In genomic region chr1:229507951-229508822, GRCh38 we compare ENCODE assay signal across 8 cellular contexts. TPM values are rescaled to one million over a fixed set of nuclear protein-coding genes. Genes with fewer than 3 reads are reported as not detected.
A peak's percentile ranks its signal among the peaks of the same experiment; 100 is the strongest.
DNase-seq lines count a peak whose midpoint lies in the region; ATAC-seq and TF ChIP-seq lines count a peak whose summit lies in the region.

Gene NUP133, minus strand, starts transcription at chr1:229508341. Its CDS starts 92 bp downstream, at chr1:229508249.

- peaks cover 13 to 14% of the 10 kb centered on the region in 2 experiments for H3K4me1 Mint-ChIP-seq in H9
- peaks cover 28% of the 10 kb centered on the region for H3K4me1 Mint-ChIP-seq in nephron progenitor cell
- peaks cover 20% of the 10 kb centered on the region for H3K4me1 Mint-ChIP-seq in stimulated activated naive CD8-positive, alpha-beta T cell treated with anti-CD3 and anti-CD28 coated beads, Interleukin-15, amount 100 ng/mL, for 72 hours

- H3K9me3 Mint-ChIP-seq in H9 (no peaks in the 10 kb centered on the region; a peak in 2 of 5 replicates), nephron progenitor cell (no peaks in the 10 kb centered on the region)
- no peaks in the 10 kb centered on the region for H3K9me3 Mint-ChIP-seq in stimulated activated naive CD8-positive, alpha-beta T cell treated with anti-CD3 and anti-CD28 coated beads, Interleukin-15, amount 100 ng/mL, for 72 hours

- peaks cover 0 to 13% (median 5%) of the 10 kb centered on the region in 3 experiments; a peak in 4 of 7 replicates for H3K36me3 Mint-ChIP-seq in H9 (ENCODE audit: insufficient read depth in 1 of 3, low read depth in 3 of 3)
- H3K36me3 Mint-ChIP-seq in nephron progenitor cell (ENCODE audit: low read depth), result peaks cover 12% of the 10 kb centered on the region

- DNase-seq in ELR (ENCODE audit: low read depth), result peak; percentile 99
- peak; percentile 98 for DNase-seq in H9
- DNase-seq in MG63, result peak; percentile 99
- DNase-seq in SHP77 treated with DMSO at 0.1 percent for 48 hours (lab: John Stamatoyannopoulos, UW), result peak; percentile 94
- peak; percentile 100 for DNase-seq in activated effector memory CD4-positive, alpha-beta T cell treated with anti-CD3 and anti-CD28 coated beads, Interleukin-2, amount 50 U/mL, for 16 hours
- DNase-seq in fibroblast of the aortic adventitia (ENCODE audit: low read depth), result peak; percentile 99
- DNase-seq in nephron progenitor cell, result peak; percentile 99
- peak; percentile 95 to 96 for DNase-seq in stimulated activated naive CD8-positive, alpha-beta T cell treated with anti-CD3 and anti-CD28 coated beads, Interleukin-15, amount 100 ng/mL, for 72 hours

- no peak within 1 kb of the TSS for H3T11ph ChIP-seq in H9 (ENCODE audit: low read length)

- peaks cover 3% of the 10 kb centered on the region for H3K23me2 ChIP-seq in H9 (ENCODE audit: insufficient read length, low read depth, low read length, poor library complexity, severe bottlenecking)

- H3K9ac ChIP-seq in H9 (ENCODE audit: extremely low read depth, insufficient read length, low read length), result peak within 1 kb of the TSS; percentile 81

- H3K27me3 Mint-ChIP-seq in H9 (ENCODE audit: low read depth), result no peaks in the 10 kb centered on the region; the same call in 1 of the 2 replicates
- peaks cover 3% of the 10 kb centered on the region for H3K27me3 Mint-ChIP-seq in nephron progenitor cell (ENCODE audit: low read depth, poor library complexity)
- H3K27me3 Mint-ChIP-seq in stimulated activated naive CD8-positive, alpha-beta T cell treated with anti-CD3 and anti-CD28 coated beads, Interleukin-15, amount 100 ng/mL, for 72 hours, result no peaks in the 10 kb centered on the region

- peak within 1 kb of the TSS; percentile 1 for H4K5ac ChIP-seq in H9 (ENCODE audit: insufficient read length, low read depth, low read length)

- H3K27ac Mint-ChIP-seq in H9 (peak within 1 kb of the TSS; percentile 93 to 97 (median 96)), nephron progenitor cell (peak within 1 kb of the TSS; percentile 95)
- peak within 1 kb of the TSS; percentile 90 to 96 for H3K27ac Mint-ChIP-seq in stimulated activated naive CD8-positive, alpha-beta T cell treated with anti-CD3 and anti-CD28 coated beads, Interleukin-15, amount 100 ng/mL, for 72 hours

- WGBS in H9 (ENCODE audit: extremely low coverage, insufficient read length, low lambda C conversion rate), result no CpG with 5 or more reads among the region's 65 CpGs

- H3K18ac ChIP-seq in H9 (ENCODE audit: insufficient read length, low read depth, low read length), result peak within 1 kb of the TSS; percentile 24

- H2AFZ ChIP-seq in H9 (ENCODE audit: low read length), result no peak within 1 kb of the TSS

- H3K79me1 ChIP-seq in H9 (ENCODE audit: insufficient read depth, low read depth, low read length, poor library complexity, severe bottlenecking), result no peaks in the 10 kb centered on the region

- H3K27me3 ChIP-seq in H9 (ENCODE audit: insufficient read depth, low read length), result no peaks in the 10 kb centered on the region
- no peaks in the 10 kb centered on the region for H3K27me3 ChIP-seq in MG63

- peaks cover 2% of the 10 kb centered on the region; the same call in 1 of the 2 replicates for H3K4me1 ChIP-seq in H9 (ENCODE audit: insufficient read depth, low read length)

- TF ChIP-seq CTCF in H9 (conservative IDR thresholded peaks at IDR 0.05) (no peak), fibroblast of the aortic adventitia (IDR thresholded peaks at IDR 0.05; ENCODE audit: insufficient read depth, low read length) (no peak), nephron progenitor cell (IDR thresholded peaks at IDR 0.05) (no peak)

- no peak within 1 kb of the TSS for H3K23ac ChIP-seq in H9 (ENCODE audit: insufficient read length, low read depth, low read length)

- no peak within 1 kb of the TSS for H4K8ac ChIP-seq in H9 (replicated peaks; ENCODE audit: insufficient read length, low read depth, low read length)

- no peak within 1 kb of the TSS for H2BK15ac ChIP-seq in H9 (ENCODE audit: low read depth, low read length)

- H3K14ac ChIP-seq in H9 (ENCODE audit: insufficient read depth, low read length), result peak within 1 kb of the TSS; percentile 42; the same call in 1 of the 2 replicates

- peaks cover 4% of the 10 kb centered on the region; the same call in 1 of the 2 replicates for H3K79me2 ChIP-seq in H9 (ENCODE audit: insufficient read depth, low read length)

- peak; percentile 96 for ATAC-seq in stimulated activated naive CD8-positive, alpha-beta T cell treated with anti-CD3 and anti-CD28 coated beads, Interleukin-15, amount 100 ng/mL, for 72 hours

- H2AK5ac ChIP-seq in H9 (ENCODE audit: insufficient read length, low read length), result no peak within 1 kb of the TSS

- H3K4me3 Mint-ChIP-seq in H9 (peak within 1 kb of the TSS; percentile 89 to 93), nephron progenitor cell (peak within 1 kb of the TSS; percentile 93)
- H3K4me3 Mint-ChIP-seq in stimulated activated naive CD8-positive, alpha-beta T cell treated with anti-CD3 and anti-CD28 coated beads, Interleukin-15, amount 100 ng/mL, for 72 hours, result peak within 1 kb of the TSS; percentile 88 to 95

- no peak within 1 kb of the TSS for H2BK5ac ChIP-seq in H9 (ENCODE audit: insufficient read length, low read length)

- no peaks in the 10 kb centered on the region for H4K20me1 ChIP-seq in H9 (ENCODE audit: control insufficient read depth, insufficient read depth, insufficient read length)

- H3K4me2 ChIP-seq in H9 (ENCODE audit: insufficient read depth, insufficient read length, low read length), result peak within 1 kb of the TSS; percentile 81

- H3K36me3 ChIP-seq in MG63, result peaks cover 8% of the 10 kb centered on the region

- H2BK12ac ChIP-seq in H9 (ENCODE audit: insufficient read length, low read depth, low read length), result no peak within 1 kb of the TSS

- peak within 1 kb of the TSS; percentile 49 for H3K27ac ChIP-seq in H9 (ENCODE audit: insufficient read length, low read depth, low read length)

- no peak within 1 kb of the TSS for H2BK120ac ChIP-seq in H9 (ENCODE audit: low read depth, low read length, poor library complexity, severe bottlenecking)

- H3K9me3 ChIP-seq in H9 (ENCODE audit: control insufficient read depth, low read depth, low read length) (no peaks in the 10 kb centered on the region), MG63 (no peaks in the 10 kb centered on the region)

- H3K4ac ChIP-seq in H9 (ENCODE audit: low read depth, low read length), result no peak within 1 kb of the TSS

- H2BK20ac ChIP-seq in H9 (ENCODE audit: low read depth, low read length, poor library complexity, severe bottlenecking), result no peak within 1 kb of the TSS

- H3K4me3 ChIP-seq in MG63 (peak within 1 kb of the TSS; percentile 97), fibroblast of the aortic adventitia (ENCODE audit: low read depth, low read length) (peak within 1 kb of the TSS; percentile 83)

- no peak within 1 kb of the TSS for H4K91ac ChIP-seq in H9 (ENCODE audit: insufficient read length, low read depth, low read length)

- no peak within 1 kb of the TSS for H3K56ac ChIP-seq in H9 (ENCODE audit: insufficient read length, low read depth, low read length)

RNA-seq across cellular contexts. Expression of gene NUP133, which starts in this region (rescaled TPM):
- 67.2 and 71.3 TPM in 2 replicates for total RNA-seq in H9 (2021)
- 28.1 and 28.3 TPM in 2 replicates for total RNA-seq in MG63 (2014; rRNA removed; shearing (Covaris generic); ENCODE audit: low replicate concordance)
- 25.2 and 46.1 TPM in 2 replicates for total RNA-seq in fibroblast of the aortic adventitia (ENCODE audit: low replicate concordance)

Comparison
In these comparisons a context has a peak if more than half of its experiments do, and no peak if none do; other contexts are left out.
1. Peak in every context shown above with its lines: DNase-seq, ATAC-seq, H3K4me3 ChIP-seq and H3K27ac ChIP-seq.